9 cellular contexts compared by ENCODE assay signal in genomic region chr5:77015938-77016569, GRCh38. TPM values are rescaled to one million over a fixed set of nuclear protein-coding genes. Genes with fewer than 3 reads are reported as not detected.
DNase-seq lines count a peak whose midpoint lies in the region; ATAC-seq and TF ChIP-seq lines count a peak whose summit lies in the region.
"Had no signal": no experiment of that assay in that cellular context is flagged by ENCODE, and none has a peak within 500 bp of the region (broad histone marks: within the 10 kb centered on the region; RNA-seq: fewer than 3 reads in every experiment).

No MANE protein-coding gene starts in this region.

- H3K9me3 ChIP-seq in vagina: no peaks in the 10 kb centered on the region
- H3K9me3 ChIP-seq: neutrophil had no signal

- H3K4me1 ChIP-seq in vagina: no peaks in the 10 kb centered on the region

- no peak for ATAC-seq in HG02642 (IDR thresholded peaks at IDR 0.05; ENCODE audit: poor library complexity, unreplicated experiment)
- ATAC-seq in HG02623 (IDR thresholded peaks at IDR 0.05; ENCODE audit: unreplicated experiment): no peak

- no peak for TF ChIP-seq POLR2A in vagina (IDR thresholded peaks at IDR 0.05)

- DNase-seq in ELF-1 (ENCODE audit: low read depth, low spot score) (peak; percentile 46), M059J (ENCODE audit: low read depth) (peak; percentile 72), astrocyte of the spinal cord (ENCODE audit: low read depth, low spot score) (peak; percentile 84), lung microvascular endothelial cell (ENCODE audit: low read depth in 2 of 2) (peak; percentile 24 to 77), NCI-H1092 treated with DMSO at 0.1 percent for 48 hours (lab: John Stamatoyannopoulos, UW) (no peak), vagina (ENCODE audit: extremely low spot score in 2 of 2) (no peak)

- TF ChIP-seq CTCF in astrocyte of the spinal cord (IDR thresholded peaks at IDR 0.05; ENCODE audit: low read depth, low read length) (peak; percentile 47), vagina (IDR thresholded peaks at IDR 0.05) (no peak)

- H3K36me3 ChIP-seq in vagina: no peaks in the 10 kb centered on the region
- H3K36me3 ChIP-seq: neutrophil had no signal

- H3K4me3 ChIP-seq in astrocyte of the spinal cord (ENCODE audit: low read depth, low read length): no peak overlapping the region
- H3K4me3 ChIP-seq in vagina: no peak overlapping the region

- intact Hi-C loops in vagina (cut with DNase I): no loop called here

- in situ Hi-C loops in astrocyte of the spinal cord (cut with HindIII; ENCODE audit: low sequenced_read_pairs): no loop called here

- no peak overlapping the region for H3K27ac ChIP-seq in vagina
- H3K27ac ChIP-seq: neutrophil had no signal

- no peaks in the 10 kb centered on the region for H3K27me3 ChIP-seq in vagina
- H3K27me3 ChIP-seq: neutrophil had no signal

RNA-seq across cellular contexts. Expression of gene AGGF1, which starts 14.2 kb away (rescaled TPM):
- 19.2 and 24.2 TPM in 2 replicates for total RNA-seq in M059J (2014; rRNA removed; shearing (Covaris generic))
- total RNA-seq in lung microvascular endothelial cell (12.6 and 18.7 TPM in 2 replicates), vagina (12.0 TPM)

Comparison
In these comparisons a context has a peak if more than half of its experiments do, and no peak if none do; other contexts are left out.
1. DNase-seq: peak in ELF-1 (single experiment), M059J (single experiment), astrocyte of the spinal cord (single experiment) and lung microvascular endothelial cell (2 of 2); none in NCI-H1092 treated with DMSO at 0.1 percent for 48 hours (single experiment) and vagina (0 of 2).